In the genomic region with DNA sequence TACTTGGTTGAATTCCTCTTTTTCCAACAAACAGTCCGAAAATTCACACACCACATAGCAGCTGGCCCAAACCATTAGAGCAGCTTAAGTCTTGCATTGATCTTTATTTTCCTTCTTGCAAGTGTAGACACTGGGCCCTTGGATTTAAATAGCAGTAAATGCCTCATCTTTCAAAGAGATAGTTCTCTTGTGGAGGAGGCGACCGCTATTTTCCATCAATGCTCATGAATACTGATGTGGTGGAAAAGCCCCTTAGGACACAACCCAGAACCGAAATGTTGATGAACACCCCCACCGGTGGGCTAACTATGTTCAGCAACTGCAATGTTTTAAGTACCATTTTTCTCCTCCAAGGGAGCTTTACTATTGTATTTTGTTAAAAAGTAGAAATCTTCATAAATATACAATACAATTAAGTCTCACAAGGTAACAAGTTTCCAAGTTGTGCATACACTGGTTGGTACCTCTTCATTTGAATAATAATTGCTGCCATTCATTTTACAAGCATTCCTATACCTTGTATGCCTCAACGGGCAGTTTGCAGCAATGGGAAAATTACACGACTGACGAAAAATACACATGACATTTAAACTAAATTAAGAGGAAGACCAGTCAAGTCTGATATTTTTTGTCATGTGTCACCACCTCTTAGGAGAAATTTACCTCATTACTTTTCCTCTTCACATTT, we compare ENCODE assay signal across 13 cellular contexts. TPM values are rescaled to one million over a fixed set of nuclear protein-coding genes. Genes with fewer than 3 reads are reported as not detected.
A peak's percentile ranks its signal among the peaks of the same experiment; 100 is the strongest.
DNase-seq lines count a peak whose midpoint lies in the region; ATAC-seq, FAIRE-seq and TF ChIP-seq lines count a peak whose summit lies in the region.
"Had no signal": no experiment of that assay in that cellular context is flagged by ENCODE, and none has a peak within 500 bp of the region (broad histone marks: within the 10 kb centered on the region; RNA-seq: fewer than 3 reads in every experiment).

No MANE protein-coding gene starts in this region.

- POLR2A ChIA-PET in PC-3 (lab: Charles Lee; ENCODE audit: unreplicated experiment): no interaction called here

- no peak overlapping the region for H3K4me2 ChIP-seq in PC-3 (ENCODE audit: low read length)

- H3K9me3 Mint-ChIP-seq in activated naive CD4-positive, alpha-beta T cell treated with anti-CD3 and anti-CD28 coated beads, Interleukin-2, amount 50 U/mL, for 72 hours: peaks cover 0 to 5% of the 10 kb centered on the region in 2 donors

- no peak for TF ChIP-seq CTCF in PC-3 (conservative IDR thresholded peaks at IDR 0.05; ENCODE audit: low read depth, low read length)
- no peak for TF ChIP-seq CTCF in kidney (IDR thresholded peaks at IDR 0.05; ENCODE audit: borderline replicate concordance, extremely low read depth, insufficient read depth)

- no TSS peak for BruUV-seq in PC-3 (replicated peaks; lab: Mats Ljungman, UMichigan)

- ATAC-seq in HG03378 (IDR thresholded peaks at IDR 0.05; ENCODE audit: unreplicated experiment) (peak; percentile 21), PC-3 (no peak), GM21515 (IDR thresholded peaks at IDR 0.05; ENCODE audit: unreplicated experiment) (no peak)
- ATAC-seq in activated naive CD4-positive, alpha-beta T cell treated with anti-CD3 and anti-CD28 coated beads, Interleukin-2, amount 50 U/mL, for 72 hours: peak; percentile 44 to 46

- H2AFZ ChIP-seq in PC-3 (ENCODE audit: low read length): no peak overlapping the region
- H2AFZ ChIP-seq: parathyroid adenoma had no signal

- no peak overlapping the region for H3K4me3 ChIP-seq in PC-3 (ENCODE audit: low read length)
- H3K4me3 ChIP-seq in kidney (ENCODE audit: low read length in 2 of 2): no peak overlapping the region

- no peaks in the 10 kb centered on the region for H3F3A ChIP-seq in PC-3 (ENCODE audit: low read length, unreplicated experiment)

- H3K4me1 ChIP-seq in PC-3 (ENCODE audit: insufficient read depth, low read length) (no peaks in the 10 kb centered on the region), kidney (ENCODE audit: control insufficient read depth in 1 of 2, insufficient read depth in 1 of 2, low read depth in 1 of 2, low read length in 2 of 2) (peaks cover 0 to 4% of the 10 kb centered on the region in 2 donors)
- H3K4me1 ChIP-seq: BE2C, parathyroid adenoma had no signal

- peaks cover 4 to 27% of the 10 kb centered on the region in 2 donors for H3K36me3 Mint-ChIP-seq in activated naive CD4-positive, alpha-beta T cell treated with anti-CD3 and anti-CD28 coated beads, Interleukin-2, amount 50 U/mL, for 72 hours

- H3K79me2 ChIP-seq in PC-3 (ENCODE audit: low read length): peaks cover 15% of the 10 kb centered on the region

- no peak for FAIRE-seq in kidney (lab: Jason Lieb, UNC)

- H3K9me3 ChIP-seq in PC-3 (ENCODE audit: low read length) (no peaks in the 10 kb centered on the region), kidney (ENCODE audit: control insufficient read depth in 1 of 2, low read length in 2 of 2) (no peaks in the 10 kb centered on the region)
- H3K9me3 ChIP-seq: BE2C had no signal

- no peaks in the 10 kb centered on the region for H4K20me1 ChIP-seq in PC-3 (ENCODE audit: low read length)

- no peaks in the 10 kb centered on the region for H3K27me3 ChIP-seq in PC-3 (ENCODE audit: low read length)
- H3K27me3 ChIP-seq: BE2C had no signal

- CTCF ChIA-PET in PC-3 (lab: Charles Lee): no interaction called here

- no peak overlapping the region for H3K9ac ChIP-seq in PC-3 (ENCODE audit: low read length)
- no peak overlapping the region for H3K9ac ChIP-seq in kidney (ENCODE audit: low read length in 2 of 2)
- H3K9ac ChIP-seq: parathyroid adenoma had no signal

- intact Hi-C loops in PC-3 (cut with micrococcal nuclease): no loop called here
- intact Hi-C loops in kidney (cut with DNase I): no loop called here

- peaks cover 1% of the 10 kb centered on the region; the same call in 1 of the 2 replicates for H3K36me3 ChIP-seq in PC-3 (ENCODE audit: low read depth, low read length)
- H3K36me3 ChIP-seq in kidney (ENCODE audit: control insufficient read depth in 1 of 2, insufficient read depth in 2 of 2, low read length in 2 of 2): no peaks in the 10 kb centered on the region
- H3K36me3 ChIP-seq: BE2C had no signal

- peak overlapping the region; percentile 79 to 92 for H3K27ac Mint-ChIP-seq in activated naive CD4-positive, alpha-beta T cell treated with anti-CD3 and anti-CD28 coated beads, Interleukin-2, amount 50 U/mL, for 72 hours

- H3K9me2 ChIP-seq in PC-3 (replicated peaks; ENCODE audit: low read length): no peaks in the 10 kb centered on the region

- DNase-seq in stimulated activated CD4-positive, alpha-beta T cell treated with anti-CD3 and anti-CD28 coated beads, Interleukin-4, amount 100 ng/mL, for 24 hours: peak; percentile 38
- no peak for DNase-seq in stimulated activated CD4-positive, alpha-beta T cell treated with anti-CD3 and anti-CD28 coated beads, Interleukin-2, amount 100 ng/mL, for 48 hours
- no peak for DNase-seq in activated naive CD4-positive, alpha-beta T cell treated with anti-CD3 and anti-CD28 coated beads, Interleukin-2, amount 50 U/mL, for 72 hours (ENCODE audit: low spot score in 2 of 2)
- DNase-seq in PC-3: no peak
- DNase-seq in GOT3 (lab: John Stamatoyannopoulos, UW): no peak
- DNase-seq in kidney: no peak
- DNase-seq: aorta, BE2C, NCI-H774 had no signal

- H3K27ac ChIP-seq in PC-3 (ENCODE audit: low read length) (no peak overlapping the region), kidney (ENCODE audit: low read depth in 2 of 2, low read length in 2 of 2) (no peak overlapping the region)
- H3K27ac ChIP-seq: epithelial cell of prostate, parathyroid adenoma had no signal

RNA-seq across cellular contexts. Expression of a gene that starts 18.0 kb away (rescaled TPM):
- 10 to 100 TPM; 29.5 to 61.4 TPM for total RNA-seq in activated naive CD4-positive, alpha-beta T cell treated with anti-CD3 and anti-CD28 coated beads, Interleukin-2, amount 50 U/mL, for 72 hours
- total RNA-seq in PC-3 (2014; rRNA removed): 34.3 and 40.1 TPM in 2 replicates
- total RNA-seq in kidney: 40.0 TPM
- 3.6 TPM for polyA plus RNA-seq in kidney (ENCODE audit: insufficient read depth, low read depth, low replicate concordance)

RNA-seq across cellular contexts. Expression of a gene that starts 58.9 kb away (rescaled TPM):
- not detected for total RNA-seq in activated naive CD4-positive, alpha-beta T cell treated with anti-CD3 and anti-CD28 coated beads, Interleukin-2, amount 50 U/mL, for 72 hours
- total RNA-seq in PC-3 (2014; rRNA removed) (not detected in 2 replicates), kidney (not detected)
- 0.88 TPM for polyA plus RNA-seq in kidney (ENCODE audit: insufficient read depth, low read depth, low replicate concordance)
- total RNA-seq: aorta had no signal

Comparison
In these comparisons a context has a peak if more than half of its experiments do, and no peak if none do; other contexts are left out.
1. ATAC-seq: peak in HG03378 (single experiment) and activated naive CD4-positive, alpha-beta T cell treated with anti-CD3 and anti-CD28 coated beads, Interleukin-2, amount 50 U/mL, for 72 hours (2 of 2); none in PC-3 (single experiment) and GM21515 (single experiment).